Comparison of ENCODE assay signal across 1 cellular context in the genomic region with DNA sequence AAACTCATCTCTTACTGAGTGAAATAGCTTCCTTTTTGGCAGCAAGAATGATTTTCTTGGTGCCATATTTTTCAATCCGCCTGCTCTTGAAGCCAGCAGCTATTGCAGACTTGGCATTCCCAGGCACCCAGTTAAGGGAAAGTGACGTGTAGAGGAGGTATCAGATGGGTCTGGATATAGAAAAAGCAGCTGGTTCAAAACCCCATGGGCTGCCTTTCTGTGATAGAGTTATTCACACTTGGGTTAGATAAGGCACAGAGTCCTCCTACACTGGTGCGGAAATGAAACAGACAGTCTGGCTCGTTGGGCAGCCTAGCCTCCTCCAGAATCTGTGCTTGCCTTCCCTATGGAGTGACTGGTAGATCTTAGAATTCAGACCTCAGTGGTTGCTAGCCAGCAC.
TF ChIP-seq lines count a peak whose summit lies in the region.

No MANE protein-coding gene starts in this region.

TF ChIP-seq in IMR-90, 13 proteins besides CTCF, POLR2A, EP300 and RAD21 (continued from another document):
- TF ChIP-seq, protein P1, sequence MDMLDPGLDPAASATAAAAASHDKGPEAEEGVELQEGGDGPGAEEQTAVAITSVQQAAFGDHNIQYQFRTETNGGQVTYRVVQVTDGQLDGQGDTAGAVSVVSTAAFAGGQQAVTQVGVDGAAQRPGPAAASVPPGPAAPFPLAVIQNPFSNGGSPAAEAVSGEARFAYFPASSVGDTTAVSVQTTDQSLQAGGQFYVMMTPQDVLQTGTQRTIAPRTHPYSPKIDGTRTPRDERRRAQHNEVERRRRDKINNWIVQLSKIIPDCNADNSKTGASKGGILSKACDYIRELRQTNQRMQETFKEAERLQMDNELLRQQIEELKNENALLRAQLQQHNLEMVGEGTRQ (IDR thresholded peaks at IDR 0.05; ENCODE audit: low read depth, low read length) = no peak
TF ChIP-seq in IMR-90: peak in this region for 0.
